28 cellular contexts compared by ENCODE assay signal in the genomic region with DNA sequence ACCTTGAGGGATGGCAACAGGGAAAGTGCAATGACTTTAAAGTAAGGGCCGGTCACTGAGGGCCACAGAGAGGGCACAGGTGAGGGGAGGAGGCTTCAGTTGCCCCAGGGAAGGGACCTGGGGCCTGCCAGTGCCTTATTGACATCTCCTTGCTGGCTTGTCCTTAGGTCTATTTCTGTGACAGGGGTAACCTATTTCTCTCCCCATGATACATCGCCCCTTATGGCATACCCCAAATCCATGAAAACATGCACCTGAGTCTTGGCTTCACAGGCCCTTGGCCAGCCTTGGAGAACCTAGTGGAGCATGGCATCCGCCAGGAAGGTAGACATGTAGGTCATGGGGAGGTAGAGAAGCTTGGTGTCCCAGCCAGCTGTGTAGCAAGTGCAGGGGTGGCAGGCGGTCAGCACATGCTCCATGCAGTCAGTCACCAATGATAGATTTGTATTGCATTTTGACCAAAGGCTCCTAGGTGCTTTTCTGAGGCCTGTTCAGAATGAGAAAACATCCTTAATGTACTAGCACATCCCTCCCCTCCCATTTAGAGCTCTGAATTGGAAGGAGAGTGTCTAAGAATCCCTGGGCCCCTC. TPM values are rescaled to one million over a fixed set of nuclear protein-coding genes. Genes with fewer than 3 reads are reported as not detected.
"Had no signal": no experiment of that assay in that cellular context is flagged by ENCODE, and none has a peak within 500 bp of the region (broad histone marks: within the 10 kb centered on the region; RNA-seq: fewer than 3 reads in every experiment).

No MANE protein-coding gene starts in this region.

- DNase-seq: IMR-90, Karpas-422, KG1, NCI-H1092, NCI-H1105 treated with DMSO at 0.1 percent for 48 hours, NCI-H1417 treated with DMSO at 0.1 percent for 48 hours, NCI-H146, NCI-H1694 treated with DMSO at 0.1 percent for 48 hours, NCI-H1930, NCI-H2081, NCI-H2107, NCI-H226, NCI-H446, NCI-H510A, NCI-H524 treated with DMSO at 0.1 percent for 48 hours, NCI-H69, NCI-H774, PC-3, SHP77, SK-N-SH, SW 1271 had no signal

- ATAC-seq: HepG2, Panc1, PC-3 had no signal

- H3K9ac ChIP-seq: SK-N-SH had no signal

- H3K9me3 ChIP-seq: SK-N-SH had no signal

- H3K27ac ChIP-seq: RWPE1 had no signal

- H3K4me2 ChIP-seq: SK-N-SH had no signal

RNA-seq across cellular contexts. Expression of a gene that starts 23.6 kb away (rescaled TPM):
- total RNA-seq: HT1080, IMR-90, M059J, SK-MEL-5 had no signal

RNA-seq across cellular contexts. Expression of a gene that starts 35.3 kb away (rescaled TPM):
- total RNA-seq: HT1080, IMR-90, M059J, OCI-LY7, PC-3, SK-MEL-5 had no signal

RNA-seq across cellular contexts. Expression of a gene that starts 46.8 kb away (rescaled TPM):
- total RNA-seq: HepG2, HT1080, IMR-90, M059J, OCI-LY7, PC-3, SK-MEL-5 had no signal
